Comparison of ENCODE assay signal across 10 cellular contexts in genomic region chr6:75546401-75546800, GRCh38. TPM values are rescaled to one million over a fixed set of nuclear protein-coding genes. Genes with fewer than 3 reads are reported as not detected.
DNase-seq lines count a peak whose midpoint lies in the region; ATAC-seq and TF ChIP-seq lines count a peak whose summit lies in the region.
"Had no signal": no experiment of that assay in that cellular context is flagged by ENCODE, and none has a peak within 500 bp of the region (broad histone marks: within the 10 kb centered on the region; RNA-seq: fewer than 3 reads in every experiment).

No MANE protein-coding gene starts in this region.

- H3K27ac ChIP-seq in 22Rv1 (no peak overlapping the region), Panc1 (ENCODE audit: low read length) (no peak overlapping the region), colonic mucosa (no peak overlapping the region)

- H3K36me3 ChIP-seq in Panc1 (ENCODE audit: control insufficient read depth, insufficient read depth, low read length) (no peaks in the 10 kb centered on the region), colonic mucosa (no peaks in the 10 kb centered on the region)

- H3K4me3 ChIP-seq in Panc1 (ENCODE audit: low read depth in 2 of 2, low read length in 2 of 2) (no peak overlapping the region), colonic mucosa (no peak overlapping the region)

- no TSS peak for BruUV-seq in Panc1 (replicated peaks; lab: Mats Ljungman, UMichigan)

- H3K27me3 ChIP-seq in Panc1 (ENCODE audit: control insufficient read depth, insufficient read depth, low read length) (no peaks in the 10 kb centered on the region), colonic mucosa (no peaks in the 10 kb centered on the region)

- no peak for DNase-seq in Panc1 (ENCODE audit: low read depth, low spot score)
- peak; percentile 14 for DNase-seq in fibroblast of the conjunctiva (ENCODE audit: low read depth)
- no peak for DNase-seq in SW 1271 (lab: John Stamatoyannopoulos, UW)
- DNase-seq in cardiac septum (ENCODE audit: low spot score), result no peak
- no peak for DNase-seq in colonic mucosa
- DNase-seq: DMS79, left cardiac atrium had no signal

- H3K9me3 ChIP-seq in Panc1 (ENCODE audit: control insufficient read depth, insufficient read depth, low read depth, low read length) (no peaks in the 10 kb centered on the region), colonic mucosa (no peaks in the 10 kb centered on the region)

- intact Hi-C loops in Panc1 (cut with micrococcal nuclease; ENCODE audit: unreplicated experiment) (no loop called here), cardiac septum (cut with DNase I) (no loop called here), colonic mucosa (cut with DNase I) (no loop called here)

- in situ Hi-C loops in Panc1 (cut with HindIII; ENCODE audit: low pct_unique_long_range_greater_than_20kb, low sequenced_read_pairs), result no loop called here

- POLR2A ChIA-PET in Panc1 (lab: Charles Lee), result no interaction called here

- ATAC-seq in Panc1 (0 out of 2 replicates have a peak, but pooled peaks have one; percentile 65), GM21423 (IDR thresholded peaks at IDR 0.05; ENCODE audit: unreplicated experiment) (no peak)
- ATAC-seq: left cardiac atrium had no signal

- H3K4me1 ChIP-seq in Panc1 (ENCODE audit: control insufficient read depth, insufficient read depth, low read length), result no peaks in the 10 kb centered on the region
- H3K4me1 ChIP-seq in colonic mucosa, result no peaks in the 10 kb centered on the region

- CTCF ChIA-PET in Panc1 (lab: Charles Lee), result interaction anchor here (0.5 to 1.1 kb wide), 4 partner anchors 21 to 305 kb away, joined by 3 to 7 read pairs (median 4); no protein-coding TSS in a partner anchor

- no peak overlapping the region for H3K9ac ChIP-seq in colonic mucosa (ENCODE audit: low read depth in 2 of 2, low read length in 2 of 2)

- peak; percentile 21 for TF ChIP-seq CTCF in 22Rv1 (IDR thresholded peaks at IDR 0.05)
- peak; percentile 16 for TF ChIP-seq CTCF in GM12873 (IDR thresholded peaks at IDR 0.05; ENCODE audit: insufficient read depth, low read depth, low read length, missing control alignments)
- peak; percentile 52; the same call in 1 of the 2 replicates for TF ChIP-seq CTCF in Panc1 (IDR thresholded peaks at IDR 0.05)
- no peak for TF ChIP-seq CTCF in colonic mucosa (IDR thresholded peaks at IDR 0.05)

RNA-seq across cellular contexts. Expression of gene FILIP1, which starts 52.8 kb away (rescaled TPM):
- total RNA-seq in Panc1 (2021; ENCODE audit: unreplicated experiment) (0.26 TPM), cardiac septum (183 TPM), colonic mucosa (1 to 10 TPM in 1 of 2 donors, under 1 TPM in 1; 0.57 to 6.5 TPM)
- polyA plus RNA-seq in Panc1 (2012; ENCODE audit: insufficient read length), result 0.12 TPM

RNA-seq across cellular contexts. Expression of gene SENP6, which starts 55.3 kb away (rescaled TPM):
- 58.7 TPM for total RNA-seq in Panc1 (2021; ENCODE audit: unreplicated experiment)
- polyA plus RNA-seq in Panc1 (2012; ENCODE audit: insufficient read length), result 25.7 TPM
- total RNA-seq in cardiac septum, result 68.0 TPM
- total RNA-seq in colonic mucosa, result 10 to 100 TPM; 51.9 to 70.0 TPM

Comparison
In these comparisons a context has a peak if more than half of its experiments do, and no peak if none do; other contexts are left out.
1. RNA of gene FILIP1, which starts 52.8 kb away (total RNA-seq): 183 TPM in cardiac septum (single experiment); 0.57 to 6.5 TPM in colonic mucosa and 0.26 TPM in Panc1 (single experiment); every median in the first group is over 10 times any median in the second.